Comparison of ENCODE assay signal across 1 cellular context in the genomic region with DNA sequence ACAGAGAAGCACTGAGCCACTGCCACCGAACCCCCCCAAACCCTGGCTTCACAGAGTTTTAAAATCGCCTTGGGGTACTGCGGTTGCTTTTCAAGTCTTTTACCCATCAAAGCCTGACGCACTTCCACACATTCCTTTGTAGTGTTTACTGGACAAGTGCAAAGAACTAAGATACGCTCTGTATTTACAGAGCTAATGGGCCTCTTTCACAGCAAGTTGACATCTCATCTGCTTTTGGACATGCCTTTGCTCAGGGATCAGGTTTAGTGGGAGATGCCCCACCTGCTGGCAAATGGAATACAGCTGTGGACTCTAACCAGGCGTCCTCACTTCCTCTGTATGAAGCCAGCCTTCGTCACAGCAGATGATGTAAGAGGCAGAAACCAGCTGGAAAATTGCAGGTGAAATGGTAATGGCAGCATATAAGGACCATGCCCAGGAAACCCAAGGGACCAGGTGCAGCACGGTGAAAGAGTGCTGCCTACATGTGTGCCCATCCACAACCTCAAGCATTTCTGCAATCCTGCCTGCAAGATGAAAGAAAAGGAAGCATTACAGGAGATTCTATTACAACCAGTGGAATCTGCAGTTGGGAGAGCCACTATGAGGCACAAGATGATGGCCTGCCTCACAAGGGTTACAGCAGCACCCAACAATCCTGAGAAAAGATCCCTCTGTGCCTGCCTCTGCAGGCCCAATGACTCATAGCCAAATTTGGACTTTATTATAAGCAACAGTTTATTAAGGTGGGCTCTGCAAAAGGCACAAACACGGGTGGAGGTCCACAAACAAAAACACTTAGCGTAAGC.
A peak's percentile ranks its signal among the peaks of the same experiment; 100 is the strongest.
TF ChIP-seq lines count a peak whose summit lies in the region.

No MANE protein-coding gene starts in this region.

TF ChIP-seq in HepG2, 621 proteins besides CTCF, POLR2A, EP300 and RAD21 (continued from another document and continues in another):
- TF ChIP-seq CREB1 (IDR thresholded peaks at IDR 0.05), result peak; percentile 78
- TF ChIP-seq CREB1 (CRISPR knock-in tag; IDR thresholded peaks at IDR 0.05), result peak; percentile 89
- TF ChIP-seq GMEB1 (CRISPR knock-in tag; IDR thresholded peaks at IDR 0.05; ENCODE audit: borderline replicate concordance), result peak; percentile 46; the same call in 1 of the 2 replicates
- TF ChIP-seq ZNF367 (CRISPR knock-in tag; IDR thresholded peaks at IDR 0.05; ENCODE audit: borderline replicate concordance), result no peak
- TF ChIP-seq XBP1 (CRISPR knock-in tag; IDR thresholded peaks at IDR 0.05), result no peak
- TF ChIP-seq, protein P1, sequence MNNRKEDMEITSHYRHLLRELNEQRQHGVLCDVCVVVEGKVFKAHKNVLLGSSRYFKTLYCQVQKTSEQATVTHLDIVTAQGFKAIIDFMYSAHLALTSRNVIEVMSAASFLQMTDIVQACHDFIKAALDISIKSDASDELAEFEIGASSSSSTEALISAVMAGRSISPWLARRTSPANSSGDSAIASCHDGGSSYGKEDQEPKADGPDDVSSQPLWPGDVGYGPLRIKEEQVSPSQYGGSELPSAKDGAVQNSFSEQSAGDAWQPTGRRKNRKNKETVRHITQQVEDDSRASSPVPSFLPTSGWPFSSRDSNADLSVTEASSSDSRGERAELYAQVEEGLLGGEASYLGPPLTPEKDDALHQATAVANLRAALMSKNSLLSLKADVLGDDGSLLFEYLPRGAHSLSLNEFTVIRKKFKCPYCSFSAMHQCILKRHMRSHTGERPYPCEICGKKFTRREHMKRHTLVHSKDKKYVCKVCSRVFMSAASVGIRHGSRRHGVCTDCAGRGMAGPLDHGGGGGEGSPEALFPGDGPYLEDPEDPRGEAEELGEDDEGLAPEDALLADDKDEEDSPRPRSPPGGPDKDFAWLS (CRISPR knock-in tag; IDR thresholded peaks at IDR 0.05; ENCODE audit: borderline replicate concordance), result no peak
- 0 out of 2 replicates have a peak, but pooled peaks have one; percentile 39 for TF ChIP-seq SPEN (CRISPR knock-in tag; IDR thresholded peaks at IDR 0.05; ENCODE audit: low read depth)
- no peak for TF ChIP-seq REL (CRISPR knock-in tag; conservative IDR thresholded peaks at IDR 0.05)
- TF ChIP-seq HNRNPK (IDR thresholded peaks at IDR 0.05; ENCODE audit: low read depth, low read length, poor library complexity, severe bottlenecking), result no peak
- peak; percentile 23; the same call in 1 of the 2 replicates for TF ChIP-seq BHLHE40 (IDR thresholded peaks at IDR 0.05; ENCODE audit: low read length)
- TF ChIP-seq CHD4 (IDR thresholded peaks at IDR 0.05; ENCODE audit: borderline replicate concordance, low read length), result peak; percentile 44; the same call in 1 of the 2 replicates
- TF ChIP-seq ZNF382 (CRISPR knock-in tag; IDR thresholded peaks at IDR 0.05; ENCODE audit: borderline replicate concordance), result no peak
- no peak for TF ChIP-seq ZNF354B (CRISPR knock-in tag; IDR thresholded peaks at IDR 0.05)
- TF ChIP-seq YY1 (IDR thresholded peaks at IDR 0.05; ENCODE audit: insufficient read depth, insufficient replicate concordance, low read depth, low read length), result no peak
- TF ChIP-seq ZNF83 (CRISPR knock-in tag; IDR thresholded peaks at IDR 0.05; ENCODE audit: borderline replicate concordance), result no peak
- TF ChIP-seq, protein P2, sequence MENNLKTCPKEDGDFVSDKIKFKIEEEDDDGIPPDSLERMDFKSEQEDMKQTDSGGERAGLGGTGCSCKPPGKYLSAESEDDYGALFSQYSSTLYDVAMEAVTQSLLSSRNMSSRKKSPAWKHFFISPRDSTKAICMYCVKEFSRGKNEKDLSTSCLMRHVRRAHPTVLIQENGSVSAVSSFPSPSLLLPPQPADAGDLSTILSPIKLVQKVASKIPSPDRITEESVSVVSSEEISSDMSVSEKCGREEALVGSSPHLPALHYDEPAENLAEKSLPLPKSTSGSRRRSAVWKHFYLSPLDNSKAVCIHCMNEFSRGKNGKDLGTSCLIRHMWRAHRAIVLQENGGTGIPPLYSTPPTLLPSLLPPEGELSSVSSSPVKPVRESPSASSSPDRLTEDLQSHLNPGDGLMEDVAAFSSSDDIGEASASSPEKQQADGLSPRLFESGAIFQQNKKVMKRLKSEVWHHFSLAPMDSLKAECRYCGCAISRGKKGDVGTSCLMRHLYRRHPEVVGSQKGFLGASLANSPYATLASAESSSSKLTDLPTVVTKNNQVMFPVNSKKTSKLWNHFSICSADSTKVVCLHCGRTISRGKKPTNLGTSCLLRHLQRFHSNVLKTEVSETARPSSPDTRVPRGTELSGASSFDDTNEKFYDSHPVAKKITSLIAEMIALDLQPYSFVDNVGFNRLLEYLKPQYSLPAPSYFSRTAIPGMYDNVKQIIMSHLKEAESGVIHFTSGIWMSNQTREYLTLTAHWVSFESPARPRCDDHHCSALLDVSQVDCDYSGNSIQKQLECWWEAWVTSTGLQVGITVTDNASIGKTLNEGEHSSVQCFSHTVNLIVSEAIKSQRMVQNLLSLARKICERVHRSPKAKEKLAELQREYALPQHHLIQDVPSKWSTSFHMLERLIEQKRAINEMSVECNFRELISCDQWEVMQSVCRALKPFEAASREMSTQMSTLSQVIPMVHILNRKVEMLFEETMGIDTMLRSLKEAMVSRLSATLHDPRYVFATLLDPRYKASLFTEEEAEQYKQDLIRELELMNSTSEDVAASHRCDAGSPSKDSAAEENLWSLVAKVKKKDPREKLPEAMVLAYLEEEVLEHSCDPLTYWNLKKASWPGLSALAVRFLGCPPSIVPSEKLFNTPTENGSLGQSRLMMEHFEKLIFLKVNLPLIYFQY (CRISPR knock-in tag; IDR thresholded peaks at IDR 0.05; ENCODE audit: borderline replicate concordance), result no peak
- TF ChIP-seq KDM5A (IDR thresholded peaks at IDR 0.05; ENCODE audit: borderline replicate concordance, low read length), result no peak
- 0 out of 2 replicates have a peak, but pooled peaks have one; percentile 33 for TF ChIP-seq SP140L (CRISPR knock-in tag; IDR thresholded peaks at IDR 0.05; ENCODE audit: borderline replicate concordance)
- TF ChIP-seq ELK4 (CRISPR knock-in tag; IDR thresholded peaks at IDR 0.05; ENCODE audit: borderline replicate concordance), result no peak
- no peak for TF ChIP-seq ZNF263 (CRISPR knock-in tag; IDR thresholded peaks at IDR 0.05)
- TF ChIP-seq ZFP36L1 (CRISPR knock-in tag; IDR thresholded peaks at IDR 0.05), result 0 out of 2 replicates have a peak, but pooled peaks have one; percentile 55
- TF ChIP-seq ZBTB33 (CRISPR knock-in tag; IDR thresholded peaks at IDR 0.05), result peak; percentile 83
- TF ChIP-seq MIER2 (CRISPR knock-in tag; IDR thresholded peaks at IDR 0.05), result 0 out of 2 replicates have a peak, but pooled peaks have one; percentile 71
- TF ChIP-seq ZNF512B (CRISPR knock-in tag; IDR thresholded peaks at IDR 0.05; ENCODE audit: borderline replicate concordance), result no peak
- no peak for TF ChIP-seq RBM22 (optimal IDR thresholded peaks at IDR 0.05; ENCODE audit: low read length)
- TF ChIP-seq KDM4B (CRISPR knock-in tag; IDR thresholded peaks at IDR 0.05), result peak; percentile 75; the same call in 1 of the 2 replicates
- TF ChIP-seq RFX3 (CRISPR knock-in tag; IDR thresholded peaks at IDR 0.05), result no peak
- no peak for TF ChIP-seq ZNF251 (CRISPR knock-in tag; IDR thresholded peaks at IDR 0.05)
- TF ChIP-seq, protein P3, sequence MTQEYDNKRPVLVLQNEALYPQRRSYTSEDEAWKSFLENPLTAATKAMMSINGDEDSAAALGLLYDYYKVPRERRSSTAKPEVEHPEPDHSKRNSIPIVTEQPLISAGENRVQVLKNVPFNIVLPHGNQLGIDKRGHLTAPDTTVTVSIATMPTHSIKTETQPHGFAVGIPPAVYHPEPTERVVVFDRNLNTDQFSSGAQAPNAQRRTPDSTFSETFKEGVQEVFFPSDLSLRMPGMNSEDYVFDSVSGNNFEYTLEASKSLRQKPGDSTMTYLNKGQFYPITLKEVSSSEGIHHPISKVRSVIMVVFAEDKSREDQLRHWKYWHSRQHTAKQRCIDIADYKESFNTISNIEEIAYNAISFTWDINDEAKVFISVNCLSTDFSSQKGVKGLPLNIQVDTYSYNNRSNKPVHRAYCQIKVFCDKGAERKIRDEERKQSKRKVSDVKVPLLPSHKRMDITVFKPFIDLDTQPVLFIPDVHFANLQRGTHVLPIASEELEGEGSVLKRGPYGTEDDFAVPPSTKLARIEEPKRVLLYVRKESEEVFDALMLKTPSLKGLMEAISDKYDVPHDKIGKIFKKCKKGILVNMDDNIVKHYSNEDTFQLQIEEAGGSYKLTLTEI (CRISPR knock-in tag; conservative IDR thresholded peaks at IDR 0.05), result no peak
- TF ChIP-seq MXI1 (IDR thresholded peaks at IDR 0.05; ENCODE audit: borderline replicate concordance, low read depth, low read length), result peak; percentile 89; the same call in 2 of the 3 replicates
- 0 out of 2 replicates have a peak, but pooled peaks have one; percentile 57 for TF ChIP-seq ZNF792 (CRISPR knock-in tag; IDR thresholded peaks at IDR 0.05)
- no peak; the same call in 1 of the 2 replicates for TF ChIP-seq ZNF777 (CRISPR knock-in tag; IDR thresholded peaks at IDR 0.05)
- no peak for TF ChIP-seq KLF13 (CRISPR knock-in tag; IDR thresholded peaks at IDR 0.05)
- no peak; the same call in none of the 2 replicates for TF ChIP-seq ZNF430 (CRISPR knock-in tag; IDR thresholded peaks at IDR 0.05)
- no peak for TF ChIP-seq ZNF879 (CRISPR knock-in tag; IDR thresholded peaks at IDR 0.05)
- TF ChIP-seq, protein P4, sequence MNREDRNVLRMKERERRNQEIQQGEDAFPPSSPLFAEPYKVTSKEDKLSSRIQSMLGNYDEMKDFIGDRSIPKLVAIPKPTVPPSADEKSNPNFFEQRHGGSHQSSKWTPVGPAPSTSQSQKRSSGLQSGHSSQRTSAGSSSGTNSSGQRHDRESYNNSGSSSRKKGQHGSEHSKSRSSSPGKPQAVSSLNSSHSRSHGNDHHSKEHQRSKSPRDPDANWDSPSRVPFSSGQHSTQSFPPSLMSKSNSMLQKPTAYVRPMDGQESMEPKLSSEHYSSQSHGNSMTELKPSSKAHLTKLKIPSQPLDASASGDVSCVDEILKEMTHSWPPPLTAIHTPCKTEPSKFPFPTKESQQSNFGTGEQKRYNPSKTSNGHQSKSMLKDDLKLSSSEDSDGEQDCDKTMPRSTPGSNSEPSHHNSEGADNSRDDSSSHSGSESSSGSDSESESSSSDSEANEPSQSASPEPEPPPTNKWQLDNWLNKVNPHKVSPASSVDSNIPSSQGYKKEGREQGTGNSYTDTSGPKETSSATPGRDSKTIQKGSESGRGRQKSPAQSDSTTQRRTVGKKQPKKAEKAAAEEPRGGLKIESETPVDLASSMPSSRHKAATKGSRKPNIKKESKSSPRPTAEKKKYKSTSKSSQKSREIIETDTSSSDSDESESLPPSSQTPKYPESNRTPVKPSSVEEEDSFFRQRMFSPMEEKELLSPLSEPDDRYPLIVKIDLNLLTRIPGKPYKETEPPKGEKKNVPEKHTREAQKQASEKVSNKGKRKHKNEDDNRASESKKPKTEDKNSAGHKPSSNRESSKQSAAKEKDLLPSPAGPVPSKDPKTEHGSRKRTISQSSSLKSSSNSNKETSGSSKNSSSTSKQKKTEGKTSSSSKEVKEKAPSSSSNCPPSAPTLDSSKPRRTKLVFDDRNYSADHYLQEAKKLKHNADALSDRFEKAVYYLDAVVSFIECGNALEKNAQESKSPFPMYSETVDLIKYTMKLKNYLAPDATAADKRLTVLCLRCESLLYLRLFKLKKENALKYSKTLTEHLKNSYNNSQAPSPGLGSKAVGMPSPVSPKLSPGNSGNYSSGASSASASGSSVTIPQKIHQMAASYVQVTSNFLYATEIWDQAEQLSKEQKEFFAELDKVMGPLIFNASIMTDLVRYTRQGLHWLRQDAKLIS (CRISPR knock-in tag; IDR thresholded peaks at IDR 0.05), result no peak
- no peak for TF ChIP-seq CENPT (CRISPR knock-in tag; IDR thresholded peaks at IDR 0.05; ENCODE audit: low read depth)
